ENCODE assay signal across 8 cellular contexts in genomic region chr14:77097689-77098469, GRCh38. TPM values are rescaled to one million over a fixed set of nuclear protein-coding genes. Genes with fewer than 3 reads are reported as not detected.
A peak's percentile ranks its signal among the peaks of the same experiment; 100 is the strongest.
DNase-seq lines count a peak whose midpoint lies in the region; ATAC-seq, FAIRE-seq and TF ChIP-seq lines count a peak whose summit lies in the region.

A gene with protein sequence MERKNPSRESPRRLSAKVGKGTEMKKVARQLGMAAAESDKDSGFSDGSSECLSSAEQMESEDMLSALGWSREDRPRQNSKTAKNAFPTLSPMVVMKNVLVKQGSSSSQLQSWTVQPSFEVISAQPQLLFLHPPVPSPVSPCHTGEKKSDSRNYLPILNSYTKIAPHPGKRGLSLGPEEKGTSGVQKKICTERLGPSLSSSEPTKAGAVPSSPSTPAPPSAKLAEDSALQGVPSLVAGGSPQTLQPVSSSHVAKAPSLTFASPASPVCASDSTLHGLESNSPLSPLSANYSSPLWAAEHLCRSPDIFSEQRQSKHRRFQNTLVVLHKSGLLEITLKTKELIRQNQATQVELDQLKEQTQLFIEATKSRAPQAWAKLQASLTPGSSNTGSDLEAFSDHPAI (plus strand): TSS chr14:77098258. CDS start chr14:77105709, 7,451 bp downstream.

- H3F3A ChIP-seq in Loucy (ENCODE audit: low read depth) = no peaks in the 10 kb centered on the region

- no peaks in the 10 kb centered on the region for H3K27me3 ChIP-seq in Loucy (ENCODE audit: insufficient read depth, low read length, poor library complexity, severe bottlenecking)

- H3K9me3 ChIP-seq in Loucy (ENCODE audit: insufficient read depth, low read depth, low read length) = no peaks in the 10 kb centered on the region

- peak within 1 kb of the TSS; percentile 84 for H3K9ac ChIP-seq in Loucy (ENCODE audit: low read depth, low read length, poor library complexity, severe bottlenecking)

- intact Hi-C loops in natural killer cell (cut with micrococcal nuclease) = loop anchor here (1.0 to 5.0 kb wide), 5 partner anchors 26 to 519 kb away; partner anchors contain the start of genes AHSA1, SAMD15, SPTLC2 and TMED8

- peak within 1 kb of the TSS; percentile 85 for H3K4me3 ChIP-seq in Loucy (ENCODE audit: low read length, poor library complexity, severe bottlenecking)

- H4K20me1 ChIP-seq in Loucy (ENCODE audit: insufficient read depth, low read length, poor library complexity, severe bottlenecking) = no peaks in the 10 kb centered on the region

- H3K27me3 Mint-ChIP-seq in natural killer cell (ENCODE audit: low read depth in 2 of 2) = no peaks in the 10 kb centered on the region

- peak; percentile 89 to 99 (median 93) for ATAC-seq in natural killer cell

- no peaks in the 10 kb centered on the region for H3K36me3 ChIP-seq in Loucy (ENCODE audit: insufficient read depth, low read length)

- H3K4me1 Mint-ChIP-seq in natural killer cell = peaks cover 40 to 46% of the 10 kb centered on the region in 2 donors

- peak within 1 kb of the TSS; percentile 95 for H3K4me2 ChIP-seq in Loucy (ENCODE audit: low read depth, low read length, poor library complexity, severe bottlenecking)

- FAIRE-seq in H54 (lab: Jason Lieb, UNC) = peak; percentile 67

- H3K9me3 Mint-ChIP-seq in natural killer cell = no peaks in the 10 kb centered on the region

- no peak for TF ChIP-seq CTCF in Loucy (conservative IDR thresholded peaks at IDR 0.05; ENCODE audit: low read length)
- TF ChIP-seq CTCF in natural killer cell (IDR thresholded peaks at IDR 0.05) = no peak

- peak within 1 kb of the TSS; percentile 96 for H3K4me3 Mint-ChIP-seq in natural killer cell

- peaks cover 33% of the 10 kb centered on the region for H3K4me1 ChIP-seq in Loucy (ENCODE audit: insufficient read depth, low read length, poor library complexity, severe bottlenecking)

- H3K9me2 ChIP-seq in Loucy (replicated peaks; ENCODE audit: low read depth, low read length) = no peaks in the 10 kb centered on the region

- DNase-seq in EL (peak; percentile 99), H54 (ENCODE audit: insufficient read length, low spot score) (peak; percentile 89), fibroblast of peridontal ligament (ENCODE audit: extremely low read depth) (peak; percentile 98), natural killer cell (peak; percentile 97)
- peak; percentile 99 for DNase-seq in activated T-helper 9 cell treated with anti-CD3 and anti-CD28 coated beads, Interleukin-2, amount 50 U/mL, for 16 hours (ENCODE audit: low read depth)
- peak; percentile 99 for DNase-seq in stimulated activated naive CD4-positive, alpha-beta T cell treated with Interleukin-2 at 50 U/mL for 16 hours (lab: John Stamatoyannopoulos, UW)

- peaks cover 24% of the 10 kb centered on the region for H3K79me2 ChIP-seq in Loucy (ENCODE audit: insufficient read depth, low read length)

- H3K36me3 Mint-ChIP-seq in natural killer cell = no peaks in the 10 kb centered on the region

- peak within 1 kb of the TSS; percentile 91 for H2AFZ ChIP-seq in Loucy (ENCODE audit: low read length)

- peak within 1 kb of the TSS; percentile 88 to 98 for H3K27ac Mint-ChIP-seq in natural killer cell

- peak; percentile 63 for TF ChIP-seq POLR2A in H54 (IDR thresholded peaks at IDR 0.05; ENCODE audit: low read depth, low read length)
- TF ChIP-seq POLR2A in Raji (IDR thresholded peaks at IDR 0.05; ENCODE audit: insufficient read depth, low read depth, low read length) = peak; percentile 59

RNA-seq across cellular contexts. Expression of the gene that starts here (rescaled TPM):
- total RNA-seq in natural killer cell = 10 to 100 TPM in 1 of 3 donors, 1 to 10 TPM in 2; 7.1 to 10.0 (median 9.9) TPM

Comparison
In these comparisons a context has a peak if more than half of its experiments do, and no peak if none do; other contexts are left out.
1. Peak in every context shown above with its lines: DNase-seq, ATAC-seq and H3K4me3 ChIP-seq.